1 cellular context compared by ENCODE assay signal in genomic region chr22:50622723-50623327, GRCh38.
TF ChIP-seq lines count a peak whose summit lies in the region.

No MANE protein-coding gene starts in this region.

TF ChIP-seq in GM12878, 131 proteins besides CTCF, POLR2A, EP300 and RAD21:
- TF ChIP-seq SMARCA5 (IDR thresholded peaks at IDR 0.05) (no peak), RELA (IDR thresholded peaks at IDR 0.05; ENCODE audit: borderline replicate concordance, partially characterized antibody) (no peak), PRDM15 (CRISPR knock-in tag; IDR thresholded peaks at IDR 0.05) (no peak), PAX5 (IDR thresholded peaks at IDR 0.05; ENCODE audit: borderline replicate concordance, low read depth, low read length) (no peak), NR2C1 (IDR thresholded peaks at IDR 0.05) (no peak), TCF3 (IDR thresholded peaks at IDR 0.05; ENCODE audit: borderline replicate concordance, insufficient read depth, low read depth, low read length) (no peak)
